In genomic region chr20:63897978-63898561, GRCh38 we compare ENCODE assay signal across 1 cellular context.
A peak's percentile ranks its signal among the peaks of the same experiment; 100 is the strongest.
TF ChIP-seq lines count a peak whose summit lies in the region.

No MANE protein-coding gene starts in this region.

TF ChIP-seq in K562, 482 proteins besides CTCF, POLR2A, EP300 and RAD21:
- no peak for TF ChIP-seq RUNX1 (IDR thresholded peaks at IDR 0.05; ENCODE audit: low read depth)
- TF ChIP-seq POLR2AphosphoS2 (IDR thresholded peaks at IDR 0.05; ENCODE audit: low read length): no peak
- no peak for TF ChIP-seq MAFF (IDR thresholded peaks at IDR 0.05; ENCODE audit: low read length)
- no peak for TF ChIP-seq TCF15 (CRISPR knock-in tag; IDR thresholded peaks at IDR 0.05)
- TF ChIP-seq CBFA2T3 (IDR thresholded peaks at IDR 0.05): 0 out of 2 replicates have a peak, but pooled peaks have one; percentile 5
